22 cellular contexts compared by ENCODE assay signal in genomic region chr1:81121324-81121723, GRCh38.
DNase-seq lines count a peak whose midpoint lies in the region; TF ChIP-seq lines count a peak whose summit lies in the region.
"Had no signal": no experiment of that assay in that cellular context is flagged by ENCODE, and none has a peak within 500 bp of the region (broad histone marks: within the 10 kb centered on the region; RNA-seq: fewer than 3 reads in every experiment).

No MANE protein-coding gene starts in this region.

- TF ChIP-seq CTCF in HL-60 (IDR thresholded peaks at IDR 0.05; ENCODE audit: insufficient read depth, low read length): no peak

- no peaks in the 10 kb centered on the region for H3K36me3 ChIP-seq in CD4-positive, alpha-beta memory T cell (ENCODE audit: insufficient read depth, low read length)

- H3K27me3 Mint-ChIP-seq in CD4-positive, alpha-beta memory T cell: no peaks in the 10 kb centered on the region

- CTCF ChIA-PET in CD4-positive, alpha-beta memory T cell (lab: Charles Lee; ENCODE audit: partially characterized antibody): interaction anchor here (1.3 kb wide), 1 partner anchor 9 kb away, joined by 4 read pairs; no protein-coding TSS in a partner anchor

- no peaks in the 10 kb centered on the region for H3K4me1 ChIP-seq in CD4-positive, alpha-beta memory T cell (ENCODE audit: insufficient read depth, low read length)
- H3K4me1 ChIP-seq: A549 had no signal

- no peak overlapping the region for H3K27ac Mint-ChIP-seq in CD4-positive, alpha-beta memory T cell

- H3K36me3 Mint-ChIP-seq in CD4-positive, alpha-beta memory T cell: no peaks in the 10 kb centered on the region

- H3K4me3 ChIP-seq in HL-60 (replicated peaks; ENCODE audit: insufficient read depth, low read length): no peak overlapping the region
- H3K4me3 ChIP-seq in CD4-positive, alpha-beta memory T cell (ENCODE audit: low read length in 2 of 2): no peak overlapping the region
- H3K4me3 ChIP-seq: A549, GM23248 had no signal

- no peaks in the 10 kb centered on the region for H3K27me3 ChIP-seq in HL-60 (ENCODE audit: insufficient read depth, poor library complexity, severe bottlenecking)
- H3K27me3 ChIP-seq in CD4-positive, alpha-beta memory T cell (ENCODE audit: insufficient read depth, low read length): no peaks in the 10 kb centered on the region

- DNase-seq in HL-60 (ENCODE audit: low read depth in 1 of 2, low spot score in 1 of 2) (peak; percentile 66 to 85), NOMO-1 (lab: John Stamatoyannopoulos, UW; ENCODE audit: unreplicated experiment in 2 of 2) (peak; percentile 94 to 97), SKM-1 (lab: John Stamatoyannopoulos, UW; ENCODE audit: unreplicated experiment) (peak; percentile 36), NAMALWA (ENCODE audit: low spot score) (no peak)
- no peak for DNase-seq in CD4-positive, alpha-beta memory T cell
- DNase-seq in stimulated activated CD4-positive, alpha-beta T cell treated with anti-CD3 and anti-CD28 coated beads, Interleukin-15, amount 100 ng/mL, for 24 hours: no peak
- DNase-seq in stimulated activated CD4-positive, alpha-beta T cell treated with anti-CD3 and anti-CD28 coated beads, Interleukin-12 subunit alpha, Interleukin-12 subunit beta, amount 100 ng/mL, for 4 hours: no peak
- DNase-seq: DMS53, GM23248, H7, KBM-7, NCI-H1105, NCI-H1436 treated with DMSO at 0.1 percent for 48 hours, NCI-H187 treated with DMSO at 0.1 percent for 48 hours, NCI-H2171 treated with DMSO at 0.1 percent for 48 hours, NCI-H345, NCI-H524, NCI-H748 treated with DMSO at 0.1 percent for 48 hours, SK-N-SH, T-helper 2 cell had no signal

- H3K4me3 Mint-ChIP-seq in CD4-positive, alpha-beta memory T cell: no peak overlapping the region

- H3K9me3 Mint-ChIP-seq in CD4-positive, alpha-beta memory T cell: peaks cover 0 to 9% (median 3%) of the 10 kb centered on the region in 8 donors

- H3K27ac ChIP-seq in HL-60 (replicated peaks): peak overlapping the region; percentile 43
- no peak overlapping the region for H3K27ac ChIP-seq in CD4-positive, alpha-beta memory T cell (ENCODE audit: low read depth, low read length)
- H3K27ac ChIP-seq: A549, C4-2B, GM23248 had no signal

- H3K9me3 ChIP-seq in CD4-positive, alpha-beta memory T cell (ENCODE audit: control insufficient read depth in 1 of 2, low read length in 2 of 2): no peaks in the 10 kb centered on the region
- H3K9me3 ChIP-seq: A549, SK-N-SH had no signal

- POLR2A ChIA-PET in CD4-positive, alpha-beta memory T cell (lab: Charles Lee; ENCODE audit: partially characterized antibody): no interaction called here

- intact Hi-C loops in CD4-positive, alpha-beta memory T cell (cut with micrococcal nuclease): no loop called here

- no peaks in the 10 kb centered on the region for H3K4me1 Mint-ChIP-seq in CD4-positive, alpha-beta memory T cell

Comparison
In these comparisons a context has a peak if more than half of its experiments do, and no peak if none do; other contexts are left out.
1. DNase-seq: peak in HL-60 (2 of 2), NOMO-1 (2 of 2) and SKM-1 (single experiment); none in NAMALWA (single experiment), CD4-positive, alpha-beta memory T cell (0 of 5), stimulated activated CD4-positive, alpha-beta T cell treated with anti-CD3 and anti-CD28 coated beads, Interleukin-15, amount 100 ng/mL, for 24 hours (single experiment) and stimulated activated CD4-positive, alpha-beta T cell treated with anti-CD3 and anti-CD28 coated beads, Interleukin-12 subunit alpha, Interleukin-12 subunit beta, amount 100 ng/mL, for 4 hours (single experiment).